ENCODE assay signal across 10 cellular contexts in the genomic region with DNA sequence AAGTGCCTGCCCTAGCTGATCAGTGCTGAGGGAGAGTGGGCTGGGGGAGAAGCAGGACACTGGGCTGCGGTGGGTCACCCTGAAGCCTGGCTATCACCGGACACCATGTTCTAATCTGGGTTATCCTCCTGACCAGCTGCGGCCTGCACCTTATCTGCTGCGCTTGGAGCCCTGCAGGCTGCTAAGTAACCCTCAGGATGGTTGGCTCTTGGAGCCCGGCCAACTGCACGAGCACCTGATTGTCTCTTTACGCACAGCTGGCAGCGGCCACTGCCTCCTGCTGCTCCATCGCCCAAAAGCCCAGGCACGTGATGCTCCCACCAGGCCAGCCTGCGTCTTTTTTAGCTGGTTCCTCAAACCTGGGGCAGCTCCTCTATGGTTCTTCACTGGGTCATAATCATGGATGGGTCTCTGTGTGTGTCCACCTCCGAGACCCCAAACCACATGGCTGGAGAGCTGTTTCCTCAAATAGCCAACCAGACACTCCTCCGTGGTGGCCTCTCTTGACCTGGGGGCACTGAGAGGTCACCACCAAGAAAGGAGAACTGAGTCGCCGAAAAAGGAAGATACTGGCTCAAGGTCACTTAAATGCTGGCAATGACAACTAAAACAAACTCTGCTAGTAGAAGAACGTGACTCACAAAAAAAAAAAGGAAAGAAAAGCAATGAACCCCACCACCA. TPM values are rescaled to one million over a fixed set of nuclear protein-coding genes. Genes with fewer than 3 reads are reported as not detected.
DNase-seq lines count a peak whose midpoint lies in the region; ATAC-seq and TF ChIP-seq lines count a peak whose summit lies in the region.
"Had no signal": no experiment of that assay in that cellular context is flagged by ENCODE, and none has a peak within 500 bp of the region (broad histone marks: within the 10 kb centered on the region; RNA-seq: fewer than 3 reads in every experiment).

No MANE protein-coding gene starts in this region.

- POLR2A ChIA-PET in activated B cell treated with CpG ODN at 0.5 μM for 24 hours (lab: Charles Lee), result no interaction called here

- peak in 75 of 76 experiments; percentile 45 to 98 (median 91) for DNase-seq in HUDEP-2 (lab: John Stamatoyannopoulos, UW; ENCODE audit: unreplicated experiment in 76 of 76)
- peak; percentile 63 for DNase-seq in NCI-H2171 (lab: John Stamatoyannopoulos, UW)
- no peak for DNase-seq in activated B cell treated with CpG ODN at 0.5 μM for 24 hours
- peak; percentile 99 for DNase-seq in osteoblast (ENCODE audit: insufficient read length, low spot score, missing footprints)
- no peak for DNase-seq in NCI-H446 (lab: John Stamatoyannopoulos, UW)
- DNase-seq in activated CD4-positive, alpha-beta T cell treated with anti-CD3 and anti-CD28 coated beads, Interleukin-2, amount 50 U/mL, for 4 hours, result no peak
- DNase-seq: GDM1, T-helper 2 cell had no signal

- peaks cover 56% of the 10 kb centered on the region for H4K20me1 ChIP-seq in osteoblast (ENCODE audit: insufficient read depth, low read length)

- H3K36me3 Mint-ChIP-seq in activated B cell treated with CpG ODN at 0.5 μM for 24 hours (ENCODE audit: low read depth), result peaks cover 57% of the 10 kb centered on the region

- peak overlapping the region; percentile 63 for H3K27ac Mint-ChIP-seq in activated B cell treated with CpG ODN at 0.5 μM for 24 hours

- H3K27ac ChIP-seq in osteoblast (ENCODE audit: low read depth, low read length), result no peak overlapping the region

- intact Hi-C loops in activated B cell treated with CpG ODN at 0.5 μM for 24 hours (cut with micrococcal nuclease), result loop anchor here (5.0 kb wide), 1 partner anchor 284 kb away; no protein-coding TSS in a partner anchor

- no peak overlapping the region for H3K4me3 ChIP-seq in osteoblast (ENCODE audit: insufficient read depth, low read length)

- H3K9me3 Mint-ChIP-seq in activated B cell treated with CpG ODN at 0.5 μM for 24 hours, result no peaks in the 10 kb centered on the region

- H3K4me1 Mint-ChIP-seq in activated B cell treated with CpG ODN at 0.5 μM for 24 hours, result peaks cover 47% of the 10 kb centered on the region

- no peak for TF ChIP-seq CTCF in activated B cell treated with CpG ODN at 0.5 μM for 24 hours (IDR thresholded peaks at IDR 0.05)
- TF ChIP-seq CTCF in osteoblast (IDR thresholded peaks at IDR 0.05; ENCODE audit: extremely low read depth, low read depth, low read length), result no peak

- no peaks in the 10 kb centered on the region for H3K27me3 Mint-ChIP-seq in activated B cell treated with CpG ODN at 0.5 μM for 24 hours

- peaks cover 9% of the 10 kb centered on the region for H3K4me1 ChIP-seq in osteoblast (ENCODE audit: insufficient read depth, low read length)

- H2AFZ ChIP-seq in osteoblast (ENCODE audit: low read length), result no peak overlapping the region

- ATAC-seq in activated B cell treated with CpG ODN at 0.5 μM for 24 hours (ENCODE audit: low read depth) (peak; percentile 62), GM19455 (IDR thresholded peaks at IDR 0.05; ENCODE audit: unreplicated experiment) (no peak), GM21447 (IDR thresholded peaks at IDR 0.05; ENCODE audit: unreplicated experiment) (no peak)

- no peaks in the 10 kb centered on the region for H3K27me3 ChIP-seq in osteoblast (ENCODE audit: insufficient read depth, low read length)

- H3K36me3 ChIP-seq in osteoblast (ENCODE audit: insufficient read depth, low read length), result peaks cover 29% of the 10 kb centered on the region

- peaks cover 50% of the 10 kb centered on the region for H3K79me2 ChIP-seq in osteoblast (ENCODE audit: insufficient read depth, low read length)

- no peak overlapping the region for H3K4me2 ChIP-seq in osteoblast (ENCODE audit: insufficient read depth, low read length)

- CTCF ChIA-PET in activated B cell treated with CpG ODN at 0.5 μM for 24 hours (lab: Charles Lee), result interaction anchor here (0.8 to 9.7 kb wide), 4 partner anchors 9 to 52 kb away, joined by 3 to 81 read pairs (median 18); partner anchors contain the start of gene UBE2O

- H3K4me3 Mint-ChIP-seq in activated B cell treated with CpG ODN at 0.5 μM for 24 hours, result peak overlapping the region; percentile 64

- no peaks in the 10 kb centered on the region for H3K9me3 ChIP-seq in osteoblast (ENCODE audit: low read depth, low read length)

RNA-seq across cellular contexts. Expression of gene SPHK1, which starts 21.7 kb away (rescaled TPM):
- total RNA-seq in activated B cell treated with CpG ODN at 0.5 μM for 24 hours (1.1 and 1.3 TPM in 2 replicates), osteoblast (112 and 142 TPM in 2 replicates)

RNA-seq across cellular contexts. Expression of gene UBE2O, which starts 46.8 kb away (rescaled TPM):
- total RNA-seq in activated B cell treated with CpG ODN at 0.5 μM for 24 hours (39.0 and 40.3 TPM in 2 replicates), osteoblast (17.7 and 19.5 TPM in 2 replicates)

RNA-seq across cellular contexts. Expression of gene PRPSAP1, which starts 52.4 kb away (rescaled TPM):
- total RNA-seq in activated B cell treated with CpG ODN at 0.5 μM for 24 hours (26.7 and 27.1 TPM in 2 replicates), osteoblast (79.6 and 82.2 TPM in 2 replicates)

Comparison
In these comparisons a context has a peak if more than half of its experiments do, and no peak if none do; other contexts are left out.
1. DNase-seq: peak in HUDEP-2 (75 of 76), NCI-H2171 (single experiment) and osteoblast (single experiment); none in activated B cell treated with CpG ODN at 0.5 μM for 24 hours (single experiment), NCI-H446 (0 of 2) and activated CD4-positive, alpha-beta T cell treated with anti-CD3 and anti-CD28 coated beads, Interleukin-2, amount 50 U/mL, for 4 hours (0 of 2).
2. RNA of gene SPHK1, which starts 21.7 kb away (total RNA-seq): 112 to 142 TPM in osteoblast; 1.1 to 1.3 TPM in activated B cell treated with CpG ODN at 0.5 μM for 24 hours; every median in the first group is over 10 times any median in the second.